ENCODE assay signal across 13 cellular contexts in the genomic region with DNA sequence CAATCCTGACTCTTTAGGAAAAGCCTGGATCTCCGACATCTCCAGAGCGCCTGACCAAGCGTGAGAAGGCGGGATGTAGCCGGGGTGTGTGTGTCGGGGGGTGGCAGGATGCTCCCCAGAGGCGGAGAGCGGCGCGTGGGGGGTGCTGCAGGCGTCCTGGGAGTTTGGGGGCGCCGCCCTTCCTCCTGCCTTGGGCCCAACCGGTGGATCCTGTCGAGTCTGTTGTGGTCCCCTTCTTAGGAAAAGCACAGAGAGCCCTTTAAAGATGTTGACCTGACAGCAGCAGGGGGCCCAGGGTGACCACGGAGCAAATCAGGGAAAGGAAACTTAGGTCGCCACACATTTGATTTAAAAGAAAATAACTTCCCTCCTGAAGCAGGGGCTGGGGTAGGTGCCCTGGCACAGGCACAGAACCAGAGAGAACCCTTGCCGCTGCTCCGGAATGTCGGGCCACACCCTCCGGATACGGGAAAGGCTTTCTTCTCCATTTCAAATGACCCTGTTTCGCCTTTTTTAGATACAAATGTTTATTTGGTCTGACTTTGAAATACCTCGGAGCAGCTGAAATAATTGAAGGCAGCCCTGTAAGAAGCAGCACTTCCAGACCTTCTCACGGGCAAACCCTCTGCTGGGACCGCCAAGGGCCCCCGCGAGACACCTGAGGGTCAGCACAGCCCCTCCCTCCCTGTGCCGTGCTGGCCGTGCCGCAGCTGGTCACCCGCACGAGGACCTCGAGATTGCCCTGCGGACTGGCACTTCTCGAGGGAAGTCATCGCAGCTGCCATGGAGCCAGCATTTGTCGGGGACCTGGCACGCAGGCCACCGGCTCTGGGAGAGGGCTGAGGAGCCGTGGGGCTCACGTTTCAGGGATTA.
DNase-seq lines count a peak whose midpoint lies in the region; ATAC-seq and TF ChIP-seq lines count a peak whose summit lies in the region.
"Had no signal": no experiment of that assay in that cellular context is flagged by ENCODE, and none has a peak within 500 bp of the region (broad histone marks: within the 10 kb centered on the region; RNA-seq: fewer than 3 reads in every experiment).

No MANE protein-coding gene starts in this region.

- no peak for ATAC-seq in naive thymus-derived CD8-positive, alpha-beta T cell
- ATAC-seq in HG02884 (IDR thresholded peaks at IDR 0.05; ENCODE audit: unreplicated experiment) (no peak), GM18517 (IDR thresholded peaks at IDR 0.05; ENCODE audit: unreplicated experiment) (no peak)

- TF ChIP-seq CTCF in HFF-Myc (IDR thresholded peaks at IDR 0.05; ENCODE audit: low read depth, low read length, missing control alignments): no peak
- no peak for TF ChIP-seq CTCF in epithelial cell of proximal tubule (conservative IDR thresholded peaks at IDR 0.05; ENCODE audit: low read depth, low read length)

- H3K4me1 Mint-ChIP-seq in naive thymus-derived CD8-positive, alpha-beta T cell: peaks cover 13 to 53% (median 34%) of the 10 kb centered on the region in 4 donors

- DNase-seq in HFF-Myc (ENCODE audit: extremely low read depth, low read depth) (no peak), epithelial cell of proximal tubule (ENCODE audit: low read depth) (no peak), activated T-cell treated with anti-CD3 and anti-CD28 coated beads for 4 hours (no peak)
- DNase-seq in naive thymus-derived CD8-positive, alpha-beta T cell: no peak
- DNase-seq in stimulated activated CD4-positive, alpha-beta T cell treated with anti-CD3 and anti-CD28 coated beads, Interleukin-4, amount 100 ng/mL, for 4 hours: no peak
- DNase-seq: activated T-cell treated with anti-CD3 and anti-CD28 coated beads, Interleukin-2, amount 50 U/mL, for 24 hours; CD4-positive, alpha-beta memory T cell; NCI-H1694 treated with DMSO at 0.1 percent for 48 hours; PC-9 had no signal

- peak overlapping the region; percentile 3 for H2AFZ ChIP-seq in ACC112 (ENCODE audit: low read length, unreplicated experiment)
- H2AFZ ChIP-seq: neural progenitor cell, PC-9 had no signal

- H3K4me3 ChIP-seq in ACC112 (ENCODE audit: low read depth, low read length): peak overlapping the region; percentile 48
- peak overlapping the region; percentile 26 for H3K4me3 ChIP-seq in HFF-Myc (replicated peaks; ENCODE audit: low read depth, low read length)
- H3K4me3 ChIP-seq in epithelial cell of proximal tubule (ENCODE audit: low read depth, low read length): peak overlapping the region; percentile 10
- H3K4me3 ChIP-seq: neural progenitor cell, PC-9 had no signal

- H3K36me3 Mint-ChIP-seq in naive thymus-derived CD8-positive, alpha-beta T cell: no peaks in the 10 kb centered on the region
- H3K36me3 Mint-ChIP-seq: CD4-positive, alpha-beta memory T cell; neural progenitor cell had no signal

- peak overlapping the region in 4 of 10 donors; percentile 8 to 25 (median 22) for H3K4me3 Mint-ChIP-seq in naive thymus-derived CD8-positive, alpha-beta T cell
- H3K4me3 Mint-ChIP-seq: activated T-cell treated with anti-CD3 and anti-CD28 coated beads, Interleukin-2, amount 50 U/mL, for 24 hours; neural progenitor cell had no signal

- peaks cover 3% of the 10 kb centered on the region for H3K4me1 ChIP-seq in ACC112 (ENCODE audit: control insufficient read depth, insufficient read depth, low read length, unreplicated experiment)

- H3K27ac Mint-ChIP-seq in naive thymus-derived CD8-positive, alpha-beta T cell: peak overlapping the region in 6 of 10 donors; percentile 3 to 75 (median 54)
- H3K27ac Mint-ChIP-seq: activated T-cell treated with anti-CD3 and anti-CD28 coated beads, Interleukin-2, amount 50 U/mL, for 24 hours; neural progenitor cell had no signal

- no peaks in the 10 kb centered on the region for H3K36me3 ChIP-seq in ACC112 (ENCODE audit: insufficient read depth, low read length)
- H3K36me3 ChIP-seq: neural progenitor cell had no signal

- no peak overlapping the region for H3K27ac ChIP-seq in ACC112 (ENCODE audit: low read depth, low read length)
- H3K27ac ChIP-seq: neural progenitor cell, PC-9 had no signal

- POLR2A ChIA-PET in naive thymus-derived CD8-positive, alpha-beta T cell (lab: Charles Lee): interaction anchor here (1.2 to 1.7 kb wide), 2 partner anchors 41 to 43 kb away, joined by 4 read pairs; no protein-coding TSS in a partner anchor

- H3K79me2 ChIP-seq in ACC112 (ENCODE audit: control insufficient read depth, insufficient read depth, low read length, unreplicated experiment): no peaks in the 10 kb centered on the region

- no peaks in the 10 kb centered on the region for H3K9me3 Mint-ChIP-seq in naive thymus-derived CD8-positive, alpha-beta T cell
- H3K9me3 Mint-ChIP-seq: activated T-cell treated with anti-CD3 and anti-CD28 coated beads, Interleukin-2, amount 50 U/mL, for 24 hours; CD4-positive, alpha-beta memory T cell; neural progenitor cell had no signal

- no peaks in the 10 kb centered on the region for H3K27me3 Mint-ChIP-seq in naive thymus-derived CD8-positive, alpha-beta T cell
- H3K27me3 Mint-ChIP-seq: activated T-cell treated with anti-CD3 and anti-CD28 coated beads, Interleukin-2, amount 50 U/mL, for 24 hours had no signal

- H3K27me3 ChIP-seq in ACC112 (ENCODE audit: insufficient read depth, low read length): peaks cover 4% of the 10 kb centered on the region; the same call in 1 of the 2 replicates
- H3K27me3 ChIP-seq: neural progenitor cell had no signal
